ENCODE assay signal across 1 cellular context in the genomic region with DNA sequence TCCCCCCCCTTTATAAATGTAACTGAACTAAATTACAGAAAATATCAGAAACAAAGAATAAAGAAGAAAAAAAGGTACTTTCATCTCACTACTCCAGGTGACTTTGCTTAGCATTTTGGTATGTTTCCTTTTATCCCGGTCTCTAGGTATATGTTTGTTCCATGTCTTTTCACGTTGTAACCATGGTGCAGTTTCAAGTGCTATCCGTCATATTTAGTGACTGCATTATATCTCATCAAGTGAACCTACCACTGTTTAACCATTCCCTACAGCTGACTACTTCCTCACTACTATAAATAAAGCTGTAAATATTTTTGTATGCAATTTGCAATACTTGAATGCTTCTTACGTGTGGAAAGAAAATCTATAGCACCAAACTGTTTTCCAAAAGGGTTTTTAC.
TF ChIP-seq lines count a peak whose summit lies in the region.

No MANE protein-coding gene starts in this region.

TF ChIP-seq in K562, 482 proteins besides CTCF, POLR2A, EP300 and RAD21:
- TF ChIP-seq, protein P1, sequence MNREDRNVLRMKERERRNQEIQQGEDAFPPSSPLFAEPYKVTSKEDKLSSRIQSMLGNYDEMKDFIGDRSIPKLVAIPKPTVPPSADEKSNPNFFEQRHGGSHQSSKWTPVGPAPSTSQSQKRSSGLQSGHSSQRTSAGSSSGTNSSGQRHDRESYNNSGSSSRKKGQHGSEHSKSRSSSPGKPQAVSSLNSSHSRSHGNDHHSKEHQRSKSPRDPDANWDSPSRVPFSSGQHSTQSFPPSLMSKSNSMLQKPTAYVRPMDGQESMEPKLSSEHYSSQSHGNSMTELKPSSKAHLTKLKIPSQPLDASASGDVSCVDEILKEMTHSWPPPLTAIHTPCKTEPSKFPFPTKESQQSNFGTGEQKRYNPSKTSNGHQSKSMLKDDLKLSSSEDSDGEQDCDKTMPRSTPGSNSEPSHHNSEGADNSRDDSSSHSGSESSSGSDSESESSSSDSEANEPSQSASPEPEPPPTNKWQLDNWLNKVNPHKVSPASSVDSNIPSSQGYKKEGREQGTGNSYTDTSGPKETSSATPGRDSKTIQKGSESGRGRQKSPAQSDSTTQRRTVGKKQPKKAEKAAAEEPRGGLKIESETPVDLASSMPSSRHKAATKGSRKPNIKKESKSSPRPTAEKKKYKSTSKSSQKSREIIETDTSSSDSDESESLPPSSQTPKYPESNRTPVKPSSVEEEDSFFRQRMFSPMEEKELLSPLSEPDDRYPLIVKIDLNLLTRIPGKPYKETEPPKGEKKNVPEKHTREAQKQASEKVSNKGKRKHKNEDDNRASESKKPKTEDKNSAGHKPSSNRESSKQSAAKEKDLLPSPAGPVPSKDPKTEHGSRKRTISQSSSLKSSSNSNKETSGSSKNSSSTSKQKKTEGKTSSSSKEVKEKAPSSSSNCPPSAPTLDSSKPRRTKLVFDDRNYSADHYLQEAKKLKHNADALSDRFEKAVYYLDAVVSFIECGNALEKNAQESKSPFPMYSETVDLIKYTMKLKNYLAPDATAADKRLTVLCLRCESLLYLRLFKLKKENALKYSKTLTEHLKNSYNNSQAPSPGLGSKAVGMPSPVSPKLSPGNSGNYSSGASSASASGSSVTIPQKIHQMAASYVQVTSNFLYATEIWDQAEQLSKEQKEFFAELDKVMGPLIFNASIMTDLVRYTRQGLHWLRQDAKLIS (CRISPR knock-in tag; IDR thresholded peaks at IDR 0.05): 0 out of 2 replicates have a peak, but pooled peaks have one; percentile 34
- TF ChIP-seq, protein P2, sequence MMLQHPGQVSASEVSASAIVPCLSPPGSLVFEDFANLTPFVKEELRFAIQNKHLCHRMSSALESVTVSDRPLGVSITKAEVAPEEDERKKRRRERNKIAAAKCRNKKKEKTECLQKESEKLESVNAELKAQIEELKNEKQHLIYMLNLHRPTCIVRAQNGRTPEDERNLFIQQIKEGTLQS (IDR thresholded peaks at IDR 0.05): no peak
- TF ChIP-seq, protein P2 (CRISPR knock-in tag; conservative IDR thresholded peaks at IDR 0.05): no peak
- TF ChIP-seq GABPA (tag; conservative IDR thresholded peaks at IDR 0.05; ENCODE audit: low read depth): no peak
- peak; percentile 37 for TF ChIP-seq RFX1 (IDR thresholded peaks at IDR 0.05)
- peak; percentile 46 for TF ChIP-seq MEIS2 (IDR thresholded peaks at IDR 0.05; ENCODE audit: partially characterized antibody)
- peak; percentile 68 for TF ChIP-seq HMBOX1 (IDR thresholded peaks at IDR 0.05)
- TF ChIP-seq, protein P3, sequence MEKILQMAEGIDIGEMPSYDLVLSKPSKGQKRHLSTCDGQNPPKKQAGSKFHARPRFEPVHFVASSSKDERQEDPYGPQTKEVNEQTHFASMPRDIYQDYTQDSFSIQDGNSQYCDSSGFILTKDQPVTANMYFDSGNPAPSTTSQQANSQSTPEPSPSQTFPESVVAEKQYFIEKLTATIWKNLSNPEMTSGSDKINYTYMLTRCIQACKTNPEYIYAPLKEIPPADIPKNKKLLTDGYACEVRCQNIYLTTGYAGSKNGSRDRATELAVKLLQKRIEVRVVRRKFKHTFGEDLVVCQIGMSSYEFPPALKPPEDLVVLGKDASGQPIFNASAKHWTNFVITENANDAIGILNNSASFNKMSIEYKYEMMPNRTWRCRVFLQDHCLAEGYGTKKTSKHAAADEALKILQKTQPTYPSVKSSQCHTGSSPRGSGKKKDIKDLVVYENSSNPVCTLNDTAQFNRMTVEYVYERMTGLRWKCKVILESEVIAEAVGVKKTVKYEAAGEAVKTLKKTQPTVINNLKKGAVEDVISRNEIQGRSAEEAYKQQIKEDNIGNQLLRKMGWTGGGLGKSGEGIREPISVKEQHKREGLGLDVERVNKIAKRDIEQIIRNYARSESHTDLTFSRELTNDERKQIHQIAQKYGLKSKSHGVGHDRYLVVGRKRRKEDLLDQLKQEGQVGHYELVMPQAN (IDR thresholded peaks at IDR 0.05; ENCODE audit: borderline replicate concordance): no peak
- no peak for TF ChIP-seq PBX2 (CRISPR knock-in tag; IDR thresholded peaks at IDR 0.05; ENCODE audit: low read depth)
- peak; percentile 55; the same call in 1 of the 2 replicates for TF ChIP-seq PBX2 (tag; conservative IDR thresholded peaks at IDR 0.05; ENCODE audit: low read depth)
- no peak for TF ChIP-seq TAF1 (IDR thresholded peaks at IDR 0.05; ENCODE audit: control insufficient read depth, extremely low read depth, insufficient read depth, low read length, severe bottlenecking)
- peak; percentile 50; the same call in 1 of the 2 replicates for TF ChIP-seq KAT7 (CRISPR knock-in tag; IDR thresholded peaks at IDR 0.05; ENCODE audit: borderline replicate concordance)
- TF ChIP-seq PKNOX1 (IDR thresholded peaks at IDR 0.05): peak; percentile 55
